In genomic region chr19:48752511-48753365, GRCh38 we compare ENCODE assay signal across 8 cellular contexts. TPM values are rescaled to one million over a fixed set of nuclear protein-coding genes. Genes with fewer than 3 reads are reported as not detected.
A peak's percentile ranks its signal among the peaks of the same experiment; 100 is the strongest.
DNase-seq lines count a peak whose midpoint lies in the region; ATAC-seq, FAIRE-seq and TF ChIP-seq lines count a peak whose summit lies in the region.

TSS of gene FUT1 (minus strand) at chr19:48752641. CDS start at chr19:48751281, 1,360 bp downstream.

- H3K4me1 ChIP-seq in Peyer's patch (peaks cover 0 to 17% (median 10%) of the 10 kb centered on the region in 4 donors), body of pancreas (peaks cover 57% of the 10 kb centered on the region), iPS-18a (ENCODE audit: control insufficient read depth, low read depth, low read length) (peaks cover 10% of the 10 kb centered on the region), small intestine (ENCODE audit: control insufficient read depth in 2 of 2, insufficient read depth in 1 of 2, low read depth in 1 of 2, low read length in 1 of 2) (peaks cover 0 to 2% of the 10 kb centered on the region in 2 donors)

- peak within 1 kb of the TSS in 2 of 4 donors; percentile 36 for H3K27ac ChIP-seq in Peyer's patch
- peak within 1 kb of the TSS; percentile 80 to 94 (median 88) for H3K27ac ChIP-seq in body of pancreas
- H3K27ac ChIP-seq in iPS-18a (ENCODE audit: low read length), result no peak within 1 kb of the TSS
- peak within 1 kb of the TSS in 1 of 2 donors; percentile 77 for H3K27ac ChIP-seq in small intestine (ENCODE audit: low read depth in 1 of 2, low read length in 1 of 2)

- H3K27me3 ChIP-seq in Peyer's patch, result no peaks in the 10 kb centered on the region
- H3K27me3 ChIP-seq in body of pancreas, result no peaks in the 10 kb centered on the region
- peaks cover 14% of the 10 kb centered on the region for H3K27me3 ChIP-seq in iPS-18a (ENCODE audit: control insufficient read depth, insufficient read depth, low read length)
- H3K27me3 ChIP-seq in small intestine (ENCODE audit: control insufficient read depth in 2 of 2, insufficient read depth in 2 of 2, low read length in 2 of 2), result no peaks in the 10 kb centered on the region

- ATAC-seq in body of pancreas (peak; percentile 88), HG03045 (IDR thresholded peaks at IDR 0.05; ENCODE audit: unreplicated experiment) (no peak), HG03095 (IDR thresholded peaks at IDR 0.05; ENCODE audit: unreplicated experiment) (no peak)

- DNase-seq in AG20443 (ENCODE audit: low spot score), result peak; percentile 71
- DNase-seq in HT-29 (ENCODE audit: low spot score), result peak; percentile 98
- peak; percentile 30 to 83 (median 80) for DNase-seq in Peyer's patch
- peak; percentile 94 to 98 (median 96) for DNase-seq in body of pancreas
- peak; percentile 82 for DNase-seq in small intestine

- peak in 2 of 6 experiments; percentile 9 to 10 for TF ChIP-seq CTCF in Peyer's patch (IDR thresholded peaks at IDR 0.05)
- TF ChIP-seq CTCF in body of pancreas (IDR thresholded peaks at IDR 0.05), result peak in 6 of 7 experiments; percentile 18 to 78 (median 61)

- 1 to 4% methylated on average over 9 to 72 of the region's 73 CpGs for WGBS in body of pancreas, 2 donors
- 1 to 2% (median 2%) methylated on average over 54 to 73 of the region's 73 CpGs for WGBS in small intestine, 3 donors

- TF ChIP-seq POLR2A in Peyer's patch (IDR thresholded peaks at IDR 0.05) (no peak), body of pancreas (IDR thresholded peaks at IDR 0.05) (peak; percentile 82 to 84 (median 83))

- intact Hi-C loops in body of pancreas (cut with DNase I), result no loop called here

- H3K4me3 ChIP-seq in Peyer's patch (peak within 1 kb of the TSS; percentile 13 to 50 (median 45)), body of pancreas (peak within 1 kb of the TSS; percentile 28 to 44), iPS-18a (ENCODE audit: low read length) (peak within 1 kb of the TSS; percentile 97), small intestine (ENCODE audit: low read depth in 1 of 2, low read length in 2 of 2) (peak within 1 kb of the TSS in 1 of 2 donors; percentile 28)

- no peak for FAIRE-seq in small intestine (lab: Jason Lieb, UNC)

- no peaks in the 10 kb centered on the region for H3K36me3 ChIP-seq in Peyer's patch
- no peaks in the 10 kb centered on the region for H3K36me3 ChIP-seq in body of pancreas (replicated peaks in 1 of 2; ENCODE audit: insufficient read depth in 1 of 2, low read depth in 2 of 2)
- H3K36me3 ChIP-seq in iPS-18a (ENCODE audit: control insufficient read depth, low read depth, low read length), result peaks cover 18% of the 10 kb centered on the region
- H3K36me3 ChIP-seq in small intestine (ENCODE audit: control insufficient read depth in 2 of 2, insufficient read depth in 2 of 2, low read length in 2 of 2), result peaks cover 0 to 5% of the 10 kb centered on the region in 2 donors

- H3K9ac ChIP-seq in iPS-18a (ENCODE audit: low read length), result peak within 1 kb of the TSS; percentile 74

- H3K9me3 ChIP-seq in Peyer's patch (no peaks in the 10 kb centered on the region), body of pancreas (no peaks in the 10 kb centered on the region), iPS-18a (ENCODE audit: control insufficient read depth, low read depth, low read length) (no peaks in the 10 kb centered on the region), small intestine (ENCODE audit: control insufficient read depth, low read depth) (no peaks in the 10 kb centered on the region)

RNA-seq across cellular contexts. Expression of gene FUT1, which starts in this region (rescaled TPM):
- 4.6 and 6.3 TPM in 2 replicates for total RNA-seq in HT-29 (2014; rRNA removed; shearing (Covaris generic))
- total RNA-seq in Peyer's patch, result 1 to 10 TPM in 1 of 4 donors, under 1 TPM in 3; 0.38 to 1.2 (median 0.68) TPM
- total RNA-seq in body of pancreas, result 10 to 100 TPM; 14.8 to 79.1 TPM
- 1 to 10 TPM in 1 of 3 donors, under 1 TPM in 2; 0.22 to 7.8 (median 0.81) TPM for polyA plus RNA-seq in small intestine

Comparison
In these comparisons a context has a peak if more than half of its experiments do, and no peak if none do; other contexts are left out.
1. POLR2A ChIP-seq: peak in body of pancreas (3 of 3); none in Peyer's patch (0 of 2).
2. Peak in every context shown above with its lines, with median percentiles within 50 percentile points of each other: DNase-seq.